ENCODE assay signal across 9 cellular contexts in the genomic region with DNA sequence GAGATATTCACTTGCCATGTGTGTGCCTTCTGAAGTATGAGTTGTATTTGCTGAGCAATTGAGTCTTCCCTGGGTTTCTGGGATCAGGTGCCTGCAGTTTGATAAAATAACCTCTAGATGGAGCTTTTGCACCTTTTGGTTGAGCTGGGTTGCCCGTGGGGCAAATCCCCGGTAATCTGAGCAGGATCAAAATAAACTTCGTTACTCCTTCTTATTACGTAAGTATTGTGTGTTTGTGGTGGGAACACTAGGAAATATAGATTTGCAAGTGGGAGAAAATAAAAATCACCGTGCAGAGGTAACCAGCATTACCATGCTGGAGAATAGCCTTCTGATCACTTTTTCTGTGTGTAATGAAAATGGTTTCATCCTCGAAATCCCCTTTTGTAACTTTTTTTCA.
A peak's percentile ranks its signal among the peaks of the same experiment; 100 is the strongest.
DNase-seq lines count a peak whose midpoint lies in the region; ATAC-seq and TF ChIP-seq lines count a peak whose summit lies in the region.
"Had no signal": no experiment of that assay in that cellular context is flagged by ENCODE, and none has a peak within 500 bp of the region (broad histone marks: within the 10 kb centered on the region; RNA-seq: fewer than 3 reads in every experiment).

No MANE protein-coding gene starts in this region.

- H3K27me3 ChIP-seq in MM.1S (replicated peaks; ENCODE audit: insufficient read depth, low read length): no peaks in the 10 kb centered on the region
- peaks cover 0 to 2% (median 0%) of the 10 kb centered on the region in 3 experiments for H3K27me3 ChIP-seq in neuronal stem cell (ENCODE audit: control insufficient read depth in 3 of 3, insufficient read depth in 3 of 3, low read depth in 1 of 3, low read length in 3 of 3)
- H3K27me3 ChIP-seq: BLaER1 had no signal

- H2BK5ac ChIP-seq in neuronal stem cell (ENCODE audit: low read length): no peak overlapping the region

- H3K4me3 ChIP-seq in MM.1S (ENCODE audit: low read length) (no peak overlapping the region), neuronal stem cell (ENCODE audit: low read length in 2 of 2) (no peak overlapping the region)
- H3K4me3 ChIP-seq: BLaER1 had no signal

- no peaks in the 10 kb centered on the region for H3F3A ChIP-seq in MM.1S (ENCODE audit: insufficient read depth, low read length)

- no peak overlapping the region for H3K23ac ChIP-seq in neuronal stem cell (ENCODE audit: low read depth, low read length, poor library complexity)

- H3K9me2 ChIP-seq in MM.1S (replicated peaks; ENCODE audit: insufficient read depth, low read length): no peaks in the 10 kb centered on the region

- no peak overlapping the region for H2AK5ac ChIP-seq in neuronal stem cell (ENCODE audit: low read depth, low read length)

- no peaks in the 10 kb centered on the region for H3K27me3 Mint-ChIP-seq in mesothelial cell of epicardium (ENCODE audit: low read depth)

- no peak overlapping the region for H3K4me2 ChIP-seq in MM.1S (ENCODE audit: low read depth, low read length)
- H3K4me2 ChIP-seq in neuronal stem cell (ENCODE audit: insufficient read depth, low read length, poor library complexity, severe bottlenecking): no peak overlapping the region
- H3K4me2 ChIP-seq: BLaER1 had no signal

- DNase-seq in NCI-H1694 (lab: John Stamatoyannopoulos, UW) (peak; percentile 8), NCI-H1694 treated with DMSO at 0.1 percent for 48 hours (lab: John Stamatoyannopoulos, UW) (no peak), MM.1S (peak; percentile 14), astrocyte of the hippocampus (ENCODE audit: low read depth, low spot score) (peak; percentile 36), mesothelial cell of epicardium (ENCODE audit: low spot score in 2 of 2, unreplicated experiment in 2 of 2) (no peak), neuronal stem cell (ENCODE audit: low spot score) (no peak), midbrain (lab: John Stamatoyannopoulos, UW) (no peak)

- peaks cover 19% of the 10 kb centered on the region for H3K9me3 Mint-ChIP-seq in mesothelial cell of epicardium

- H2BK120ac ChIP-seq in neuronal stem cell (ENCODE audit: low read depth, low read length): no peak overlapping the region

- no peak overlapping the region for H4K8ac ChIP-seq in neuronal stem cell (ENCODE audit: low read depth, low read length)

- no peak overlapping the region for H3K9ac ChIP-seq in MM.1S (ENCODE audit: low read length)
- H3K9ac ChIP-seq in neuronal stem cell (ENCODE audit: low read depth, low read length, poor library complexity): no peak overlapping the region
- H3K9ac ChIP-seq: BLaER1 had no signal

- peaks cover 15% of the 10 kb centered on the region for H3K36me3 Mint-ChIP-seq in mesothelial cell of epicardium

- H3K27ac Mint-ChIP-seq in mesothelial cell of epicardium: no peak overlapping the region

- no peaks in the 10 kb centered on the region for H4K20me1 ChIP-seq in MM.1S (ENCODE audit: insufficient read depth, low read length)
- H4K20me1 ChIP-seq: BLaER1 had no signal

- H3K27ac ChIP-seq in MM.1S (ENCODE audit: low read length) (no peak overlapping the region), neuronal stem cell (replicated peaks; ENCODE audit: low read length) (no peak overlapping the region)
- H3K27ac ChIP-seq: BLaER1 had no signal

- no peak overlapping the region for H2BK12ac ChIP-seq in neuronal stem cell (ENCODE audit: low read length)

- ATAC-seq in HG02678 (IDR thresholded peaks at IDR 0.05; ENCODE audit: unreplicated experiment): no peak

- no peaks in the 10 kb centered on the region for H3K36me3 ChIP-seq in MM.1S (replicated peaks; ENCODE audit: insufficient read depth, low read length)
- no peaks in the 10 kb centered on the region for H3K36me3 ChIP-seq in neuronal stem cell (replicated peaks in 1 of 2; ENCODE audit: control insufficient read depth in 2 of 2, insufficient read depth in 2 of 2, low read length in 2 of 2)
- H3K36me3 ChIP-seq: BLaER1 had no signal

- H3K4me1 ChIP-seq in MM.1S (ENCODE audit: low read length) (no peaks in the 10 kb centered on the region), neuronal stem cell (ENCODE audit: control insufficient read depth in 2 of 2, insufficient read depth in 1 of 2, low read depth in 1 of 2, low read length in 2 of 2) (peaks cover 0 to 2% of the 10 kb centered on the region in 2 donors)
- H3K4me1 ChIP-seq: BLaER1 had no signal

- H3K14ac ChIP-seq in neuronal stem cell (ENCODE audit: low read length): no peak overlapping the region

- H2AFZ ChIP-seq in MM.1S (ENCODE audit: low read length): no peak overlapping the region
- H2AFZ ChIP-seq in neuronal stem cell (ENCODE audit: low read length): no peak overlapping the region

- TF ChIP-seq CTCF in MM.1S (IDR thresholded peaks at IDR 0.05; ENCODE audit: low read length): peak; percentile 77
- TF ChIP-seq CTCF in mesothelial cell of epicardium (IDR thresholded peaks at IDR 0.05; ENCODE audit: unreplicated experiment): peak; percentile 24

- no peaks in the 10 kb centered on the region for H3K9me3 ChIP-seq in MM.1S (replicated peaks; ENCODE audit: insufficient read depth, low read length)
- peaks cover 2% of the 10 kb centered on the region in 2 donors for H3K9me3 ChIP-seq in neuronal stem cell (replicated peaks in 1 of 2; ENCODE audit: control insufficient read depth in 2 of 2, insufficient read depth in 1 of 2, low read depth in 1 of 2, low read length in 2 of 2)

- H3K18ac ChIP-seq in neuronal stem cell (ENCODE audit: low read length): no peak overlapping the region

- WGBS in neuronal stem cell (ENCODE audit: extremely low coverage in 2 of 2, insufficient read length in 2 of 2, insufficient replicate concordance in 1 of 2), 2 donors: no CpG with 5 or more reads among the region's 6 CpGs

- no peak overlapping the region for H3K4me3 Mint-ChIP-seq in mesothelial cell of epicardium

- H2BK15ac ChIP-seq in neuronal stem cell (ENCODE audit: low read length): no peak overlapping the region

- H3K79me2 ChIP-seq in MM.1S (ENCODE audit: low read length): no peaks in the 10 kb centered on the region

- no peaks in the 10 kb centered on the region for H3K79me1 ChIP-seq in neuronal stem cell (ENCODE audit: low read depth, low read length)

- H4K91ac ChIP-seq in neuronal stem cell (ENCODE audit: low read depth, low read length, poor library complexity): no peak overlapping the region

- H3K4ac ChIP-seq in neuronal stem cell (ENCODE audit: low read length): no peak overlapping the region

- no peaks in the 10 kb centered on the region for H3K4me1 Mint-ChIP-seq in mesothelial cell of epicardium

Comparison
In these comparisons a context has a peak if more than half of its experiments do, and no peak if none do; other contexts are left out.
1. DNase-seq: peak in NCI-H1694 (single experiment), MM.1S (single experiment) and astrocyte of the hippocampus (single experiment); none in NCI-H1694 treated with DMSO at 0.1 percent for 48 hours (single experiment), mesothelial cell of epicardium (0 of 2), neuronal stem cell (single experiment) and midbrain (single experiment).